ENCODE assay signal across 15 cellular contexts in genomic region chr1:34547043-34547674, GRCh38.
A peak's percentile ranks its signal among the peaks of the same experiment; 100 is the strongest.
DNase-seq lines count a peak whose midpoint lies in the region; ATAC-seq, FAIRE-seq and TF ChIP-seq lines count a peak whose summit lies in the region.
"Had no signal": no experiment of that assay in that cellular context is flagged by ENCODE, and none has a peak within 500 bp of the region (broad histone marks: within the 10 kb centered on the region; RNA-seq: fewer than 3 reads in every experiment).

No MANE protein-coding gene starts in this region.

- intact Hi-C loops in activated CD4-positive, alpha-beta memory T cell treated with anti-CD3 and anti-CD28 coated beads for 36 hours (cut with micrococcal nuclease) = no loop called here
- intact Hi-C loops in right cardiac atrium (cut with DNase I) = no loop called here

- no peak for FAIRE-seq in keratinocyte (lab: Jason Lieb, UNC)
- FAIRE-seq: endothelial cell of umbilical vein, islet of Langerhans had no signal

- H3K36me3 ChIP-seq in keratinocyte (ENCODE audit: control insufficient read depth in 2 of 2, extremely low read depth in 1 of 2, insufficient read depth in 2 of 2, low read length in 2 of 2) = no peaks in the 10 kb centered on the region
- H3K36me3 ChIP-seq: ovary had no signal

- H3K4me3 ChIP-seq in HFF-Myc (replicated peaks; ENCODE audit: low read depth, low read length) (no peak overlapping the region), keratinocyte (ENCODE audit: control insufficient read depth in 2 of 3, extremely low read depth in 1 of 3, insufficient read depth in 2 of 3, low read depth in 1 of 3, low read length in 3 of 3) (no peak overlapping the region), right cardiac atrium (ENCODE audit: low read length) (no peak overlapping the region)
- H3K4me3 ChIP-seq: ovary had no signal

- no peaks in the 10 kb centered on the region for H3K4me1 Mint-ChIP-seq in activated CD4-positive, alpha-beta memory T cell treated with anti-CD3 and anti-CD28 coated beads for 36 hours (ENCODE audit: low read depth)

- H3K9me1 ChIP-seq in keratinocyte (ENCODE audit: control insufficient read depth, extremely low read depth, insufficient read depth, low read length) = no peaks in the 10 kb centered on the region

- H3K27me3 Mint-ChIP-seq in activated CD4-positive, alpha-beta memory T cell treated with anti-CD3 and anti-CD28 coated beads for 36 hours = peaks cover 24% of the 10 kb centered on the region

- no peaks in the 10 kb centered on the region for H3K9me3 Mint-ChIP-seq in activated CD4-positive, alpha-beta memory T cell treated with anti-CD3 and anti-CD28 coated beads for 36 hours

- H3K79me2 ChIP-seq in keratinocyte (ENCODE audit: control insufficient read depth, insufficient read depth, low read length) = no peaks in the 10 kb centered on the region

- no peak overlapping the region for H3K4me2 ChIP-seq in keratinocyte (ENCODE audit: control insufficient read depth, extremely low read depth, insufficient read depth, low read depth, low read length)

- no peaks in the 10 kb centered on the region for H4K20me1 ChIP-seq in keratinocyte (ENCODE audit: control insufficient read depth, extremely low read depth, insufficient read depth, low read length)

- no peaks in the 10 kb centered on the region for H3K36me3 Mint-ChIP-seq in activated CD4-positive, alpha-beta memory T cell treated with anti-CD3 and anti-CD28 coated beads for 36 hours

- H3K4me1 ChIP-seq in keratinocyte (ENCODE audit: control insufficient read depth, extremely low read depth, insufficient read depth, low read length) (no peaks in the 10 kb centered on the region), right cardiac atrium (ENCODE audit: control insufficient read depth, insufficient read depth, low read length) (no peaks in the 10 kb centered on the region)

- TF ChIP-seq CTCF in HFF-Myc (IDR thresholded peaks at IDR 0.05; ENCODE audit: low read depth, low read length, missing control alignments) = peak; percentile 24
- TF ChIP-seq CTCF in keratinocyte (optimal IDR thresholded peaks at IDR 0.05 in 1 of 3, IDR thresholded peaks at IDR 0.05 in 1 of 3, conservative IDR thresholded peaks at IDR 0.05 in 1 of 3; ENCODE audit: extremely low read depth in 1 of 3, insufficient read depth in 2 of 3, low read length in 3 of 3) = peak; percentile 52 to 74 (median 65)

- H2AFZ ChIP-seq in keratinocyte (ENCODE audit: control insufficient read depth, low read length) = no peak overlapping the region

- dilution Hi-C loops in keratinocyte (cut with MboI; ENCODE audit: extremely low pct_ligation_motif_present, low sequenced_read_pairs) = no loop called here

- no peaks in the 10 kb centered on the region for H3K9me3 ChIP-seq in keratinocyte (ENCODE audit: control insufficient read depth, low read depth, low read length)
- no peaks in the 10 kb centered on the region for H3K9me3 ChIP-seq in right cardiac atrium (ENCODE audit: control insufficient read depth, low read length)
- H3K9me3 ChIP-seq: ovary had no signal

- H3K4me3 Mint-ChIP-seq in activated CD4-positive, alpha-beta memory T cell treated with anti-CD3 and anti-CD28 coated beads for 36 hours = no peak overlapping the region

- no peak overlapping the region for H3K27ac ChIP-seq in keratinocyte (ENCODE audit: control insufficient read depth, insufficient read depth, low read length)
- no peak overlapping the region for H3K27ac ChIP-seq in right cardiac atrium (ENCODE audit: low read length)
- H3K27ac ChIP-seq: ovary had no signal

- CTCF ChIA-PET in activated CD4-positive, alpha-beta memory T cell treated with anti-CD3 and anti-CD28 coated beads for 36 hours (lab: Charles Lee) = no interaction called here

- ATAC-seq in right cardiac atrium = no peak

- H3K27me3 ChIP-seq in keratinocyte (ENCODE audit: control insufficient read depth, extremely low read depth, insufficient read depth, low read length) (no peaks in the 10 kb centered on the region), right cardiac atrium (ENCODE audit: control insufficient read depth, insufficient read depth) (no peaks in the 10 kb centered on the region)
- H3K27me3 ChIP-seq: ovary had no signal

- DNase-seq in DMS114 treated with DMSO at 0.1 percent for 48 hours (lab: John Stamatoyannopoulos, UW; ENCODE audit: unreplicated experiment) (peak; percentile 2), HFF-Myc (ENCODE audit: extremely low read depth, low read depth) (no peak), SW480 (ENCODE audit: low spot score) (peak; percentile 25), keratinocyte (ENCODE audit: low read depth, low spot score) (no peak), SW 1271 (lab: John Stamatoyannopoulos, UW) (no peak), NCI-H2227 (lab: John Stamatoyannopoulos, UW; ENCODE audit: unreplicated experiment) (no peak), right cardiac atrium (no peak)
- no peak for DNase-seq in activated CD4-positive, alpha-beta memory T cell treated with anti-CD3 and anti-CD28 coated beads for 36 hours
- DNase-seq: activated T-cell treated with anti-CD3 and anti-CD28 coated beads, Interleukin-2, amount 50 U/mL, for 1 hour; KG1; ovary; stimulated activated CD4-positive, alpha-beta T cell treated with anti-CD3 and anti-CD28 coated beads, Interleukin-4, amount 100 ng/mL, for 4 hours; substantia nigra had no signal

- no peak overlapping the region for H3K9ac ChIP-seq in keratinocyte (ENCODE audit: control insufficient read depth, extremely low read depth, insufficient read depth, low read length)

- no peak overlapping the region for H3K27ac Mint-ChIP-seq in activated CD4-positive, alpha-beta memory T cell treated with anti-CD3 and anti-CD28 coated beads for 36 hours

- 47% methylated on average over 3 of the region's 3 CpGs for WGBS in right cardiac atrium

- POLR2A ChIA-PET in activated CD4-positive, alpha-beta memory T cell treated with anti-CD3 and anti-CD28 coated beads for 36 hours (lab: Charles Lee) = no interaction called here

Comparison
In these comparisons a context has a peak if more than half of its experiments do, and no peak if none do; other contexts are left out.
1. DNase-seq: peak in DMS114 treated with DMSO at 0.1 percent for 48 hours (single experiment) and SW480 (single experiment); none in HFF-Myc (single experiment), keratinocyte (single experiment), activated CD4-positive, alpha-beta memory T cell treated with anti-CD3 and anti-CD28 coated beads for 36 hours (single experiment), SW 1271 (0 of 2), NCI-H2227 (single experiment) and right cardiac atrium (0 of 3).